8 cellular contexts compared by ENCODE assay signal in genomic region chr22:43481528-43482309, GRCh38.
DNase-seq lines count a peak whose midpoint lies in the region; ATAC-seq and TF ChIP-seq lines count a peak whose summit lies in the region.

No MANE protein-coding gene starts in this region.

- peaks cover 9 to 15% (median 12%) of the 10 kb centered on the region in 3 donors for H3K4me1 Mint-ChIP-seq in IgD-negative memory B cell
- H3K4me1 Mint-ChIP-seq in activated T-cell treated with anti-CD3 and anti-CD28 coated beads, Interleukin-2, amount 50 U/mL, for 72 hours (ENCODE audit: low read depth), result peaks cover 5% of the 10 kb centered on the region
- H3K4me1 Mint-ChIP-seq in natural killer cell treated with Interleukin-12 subunit alpha and Interleukin-12 subunit beta and Interleukin-15 and Interleukin-18, amount 100 ng/mL, for 72 hours (ENCODE audit: low read depth in 2 of 2), result peaks cover 0 to 10% of the 10 kb centered on the region in 2 donors

- no peaks in the 10 kb centered on the region for H3K36me3 Mint-ChIP-seq in IgD-negative memory B cell
- no peaks in the 10 kb centered on the region for H3K36me3 Mint-ChIP-seq in activated T-cell treated with anti-CD3 and anti-CD28 coated beads, Interleukin-2, amount 50 U/mL, for 72 hours (ENCODE audit: insufficient read depth in 2 of 2)
- no peaks in the 10 kb centered on the region for H3K36me3 Mint-ChIP-seq in natural killer cell treated with Interleukin-12 subunit alpha and Interleukin-12 subunit beta and Interleukin-15 and Interleukin-18, amount 100 ng/mL, for 72 hours

- H3K4me3 Mint-ChIP-seq in IgD-negative memory B cell, result peak overlapping the region; percentile 10 to 87 (median 80)
- peak overlapping the region; percentile 34 to 49 for H3K4me3 Mint-ChIP-seq in activated T-cell treated with anti-CD3 and anti-CD28 coated beads, Interleukin-2, amount 50 U/mL, for 72 hours
- H3K4me3 Mint-ChIP-seq in natural killer cell treated with Interleukin-12 subunit alpha and Interleukin-12 subunit beta and Interleukin-15 and Interleukin-18, amount 100 ng/mL, for 72 hours, result peak overlapping the region; percentile 71

- no peaks in the 10 kb centered on the region for H3K9me3 Mint-ChIP-seq in IgD-negative memory B cell
- no peaks in the 10 kb centered on the region for H3K9me3 Mint-ChIP-seq in activated T-cell treated with anti-CD3 and anti-CD28 coated beads, Interleukin-2, amount 50 U/mL, for 72 hours
- H3K9me3 Mint-ChIP-seq in natural killer cell treated with Interleukin-12 subunit alpha and Interleukin-12 subunit beta and Interleukin-15 and Interleukin-18, amount 100 ng/mL, for 72 hours, result no peaks in the 10 kb centered on the region

- peaks cover 2% of the 10 kb centered on the region for H3K27me3 Mint-ChIP-seq in IgD-negative memory B cell
- no peaks in the 10 kb centered on the region for H3K27me3 Mint-ChIP-seq in activated T-cell treated with anti-CD3 and anti-CD28 coated beads, Interleukin-2, amount 50 U/mL, for 72 hours (ENCODE audit: low read depth)
- H3K27me3 Mint-ChIP-seq in natural killer cell treated with Interleukin-12 subunit alpha and Interleukin-12 subunit beta and Interleukin-15 and Interleukin-18, amount 100 ng/mL, for 72 hours, result no peaks in the 10 kb centered on the region

- CTCF ChIA-PET in GM10248 (lab: Yijun Ruan, JAX), result interaction anchor here (0.9 to 1.4 kb wide), 2 partner anchors 21 to 208 kb away, joined by 3 read pairs; no protein-coding TSS in a partner anchor

- intact Hi-C loops in posterior vena cava (cut with DNase I), result no loop called here

- H3K27ac Mint-ChIP-seq in IgD-negative memory B cell, result no peak overlapping the region
- peak overlapping the region; percentile 2 for H3K27ac Mint-ChIP-seq in activated T-cell treated with anti-CD3 and anti-CD28 coated beads, Interleukin-2, amount 50 U/mL, for 72 hours
- peak overlapping the region; percentile 15 to 44 for H3K27ac Mint-ChIP-seq in natural killer cell treated with Interleukin-12 subunit alpha and Interleukin-12 subunit beta and Interleukin-15 and Interleukin-18, amount 100 ng/mL, for 72 hours

- TF ChIP-seq CTCF in GM10248 (IDR thresholded peaks at IDR 0.05; ENCODE audit: control extremely low read depth, extremely low read depth, low read depth, missing control alignments), result no peak

- DNase-seq in DMS153 treated with DMSO at 0.1 percent for 48 hours (lab: John Stamatoyannopoulos, UW; ENCODE audit: unreplicated experiment) (peak; percentile 8), DMS153 (lab: John Stamatoyannopoulos, UW) (no peak), GM10248 (ENCODE audit: extremely low spot score) (no peak), posterior vena cava (ENCODE audit: low spot score) (no peak)
- DNase-seq in activated T-cell treated with anti-CD3 and anti-CD28 coated beads, Interleukin-2, amount 50 U/mL, for 72 hours, result peak; percentile 16 to 29
- no peak for DNase-seq in natural killer cell treated with Interleukin-12 subunit alpha and Interleukin-12 subunit beta and Interleukin-15 and Interleukin-18, amount 100 ng/mL, for 72 hours (ENCODE audit: low spot score)

- POLR2A ChIA-PET in GM10248 (lab: Yijun Ruan, JAX), result no interaction called here

- peak; percentile 48 to 61 for ATAC-seq in activated T-cell treated with anti-CD3 and anti-CD28 coated beads, Interleukin-2, amount 50 U/mL, for 72 hours (replicated peaks in 1 of 2)
- peak in 1 of 2 donors; percentile 21 for ATAC-seq in natural killer cell treated with Interleukin-12 subunit alpha and Interleukin-12 subunit beta and Interleukin-15 and Interleukin-18, amount 100 ng/mL, for 72 hours
- ATAC-seq in GM19463 (IDR thresholded peaks at IDR 0.05; ENCODE audit: unreplicated experiment), result no peak

Comparison
In these comparisons a context has a peak if more than half of its experiments do, and no peak if none do; other contexts are left out.
1. DNase-seq: peak in DMS153 treated with DMSO at 0.1 percent for 48 hours (single experiment) and activated T-cell treated with anti-CD3 and anti-CD28 coated beads, Interleukin-2, amount 50 U/mL, for 72 hours (2 of 2); none in DMS153 (single experiment), natural killer cell treated with Interleukin-12 subunit alpha and Interleukin-12 subunit beta and Interleukin-15 and Interleukin-18, amount 100 ng/mL, for 72 hours (single experiment), GM10248 (single experiment) and posterior vena cava (single experiment).
2. H3K27ac Mint-ChIP-seq: peak in activated T-cell treated with anti-CD3 and anti-CD28 coated beads, Interleukin-2, amount 50 U/mL, for 72 hours (single experiment) and natural killer cell treated with Interleukin-12 subunit alpha and Interleukin-12 subunit beta and Interleukin-15 and Interleukin-18, amount 100 ng/mL, for 72 hours (2 of 2); none in IgD-negative memory B cell (0 of 3).
3. Peak in every context shown above with its lines, with median percentiles within 50 percentile points of each other: H3K4me3 Mint-ChIP-seq.